16 cellular contexts compared by ENCODE assay signal in genomic region chr18:68429111-68429510, GRCh38.
"Had no signal": no experiment of that assay in that cellular context is flagged by ENCODE, and none has a peak within 500 bp of the region (broad histone marks: within the 10 kb centered on the region; RNA-seq: fewer than 3 reads in every experiment).

No MANE protein-coding gene starts in this region.

- H3K27me3 Mint-ChIP-seq: activated naive CD8-positive, alpha-beta T cell treated with anti-CD3 and anti-CD28 coated beads, Interleukin-2, amount 50 U/mL, for 24 hours; T-cell had no signal

- H3K36me3 ChIP-seq: ascending aorta, pancreas, stomach, thoracic aorta had no signal

- FAIRE-seq: pancreas had no signal

- H3K36me3 Mint-ChIP-seq: T-cell had no signal

- DNase-seq: activated CD4-positive, alpha-beta T cell treated with anti-CD3 and anti-CD28 coated beads for 48 hours; activated CD8-positive, alpha-beta memory T cell treated with anti-CD3 and anti-CD28 coated beads, Interleukin-2, amount 50 U/mL, for 48 hours; activated CD8-positive, alpha-beta T cell treated with anti-CD3 and anti-CD28 coated beads, Interleukin-2, amount 10 ng/mL, durations not matched to agents 7 days and 5 days; activated naive CD8-positive, alpha-beta T cell treated with anti-CD3 and anti-CD28 coated beads, Interleukin-2, amount 50 U/mL, for 24 hours; central memory CD4-positive, alpha-beta T cell; effector memory CD4-positive, alpha-beta T cell; left colon; pancreas; stimulated activated CD4-positive, alpha-beta T cell treated with anti-CD3 and anti-CD28 coated beads, Interleukin-15, amount 100 ng/mL, for 24 hours; stomach; T-cell; T1000 had no signal

- H3K27ac ChIP-seq: ascending aorta, pancreas, stomach, thoracic aorta had no signal

- H3K9me3 ChIP-seq: ascending aorta, pancreas, stomach, thoracic aorta had no signal

- H3K27ac Mint-ChIP-seq: activated CD8-positive, alpha-beta T cell treated with anti-CD3 and anti-CD28 coated beads, Interleukin-2, amount 10 ng/mL, durations not matched to agents 7 days and 5 days; activated naive CD8-positive, alpha-beta T cell treated with anti-CD3 and anti-CD28 coated beads, Interleukin-2, amount 50 U/mL, for 24 hours; T-cell had no signal

- H3K4me3 ChIP-seq: ascending aorta, lung, pancreas, stomach, thoracic aorta had no signal

- H3K4me1 Mint-ChIP-seq: activated naive CD8-positive, alpha-beta T cell treated with anti-CD3 and anti-CD28 coated beads, Interleukin-2, amount 50 U/mL, for 24 hours; T-cell had no signal

- H3K4me1 ChIP-seq: ascending aorta, pancreas, stomach had no signal

- H3K27me3 ChIP-seq: ascending aorta, pancreas, stomach had no signal

- H3K9me3 Mint-ChIP-seq: activated naive CD8-positive, alpha-beta T cell treated with anti-CD3 and anti-CD28 coated beads, Interleukin-2, amount 50 U/mL, for 24 hours; nephron; T-cell had no signal

- H3K4me3 Mint-ChIP-seq: activated CD8-positive, alpha-beta T cell treated with anti-CD3 and anti-CD28 coated beads, Interleukin-2, amount 10 ng/mL, durations not matched to agents 7 days and 5 days; activated naive CD8-positive, alpha-beta T cell treated with anti-CD3 and anti-CD28 coated beads, Interleukin-2, amount 50 U/mL, for 24 hours; nephron; T-cell had no signal

- ATAC-seq: activated CD8-positive, alpha-beta T cell treated with anti-CD3 and anti-CD28 coated beads, Interleukin-2, amount 10 ng/mL, durations not matched to agents 7 days and 5 days; activated naive CD8-positive, alpha-beta T cell treated with anti-CD3 and anti-CD28 coated beads, Interleukin-2, amount 50 U/mL, for 24 hours; left colon; pancreas; T-cell had no signal
